Comparison of ENCODE assay signal across 8 cellular contexts in genomic region chr4:84503495-84504437, GRCh38. TPM values are rescaled to one million over a fixed set of nuclear protein-coding genes. Genes with fewer than 3 reads are reported as not detected.
DNase-seq lines count a peak whose midpoint lies in the region; ATAC-seq lines count a peak whose summit lies in the region.

No MANE protein-coding gene starts in this region.

- H3K4me1 Mint-ChIP-seq in activated naive CD8-positive, alpha-beta T cell treated with anti-CD3 and anti-CD28 coated beads, Interleukin-2, amount 50 U/mL, for 24 hours, result peaks cover 5% of the 10 kb centered on the region

- DNase-seq in DMS153 (lab: John Stamatoyannopoulos, UW) (peak; percentile 35), NCI-H345 (lab: John Stamatoyannopoulos, UW) (peak; percentile 62), right cardiac atrium (peak in 1 of 3 donors; percentile 32)
- no peak for DNase-seq in activated naive CD8-positive, alpha-beta T cell treated with anti-CD3 and anti-CD28 coated beads, Interleukin-2, amount 50 U/mL, for 24 hours
- no peak for DNase-seq in stimulated activated naive CD8-positive, alpha-beta T cell treated with anti-CD3 and anti-CD28 coated beads, Interleukin-15, Interleukin-2, amounts not matched to agents 100 U/mL and 50 U/mL, for 24 hours
- DNase-seq in stimulated activated CD4-positive, alpha-beta T cell treated with anti-CD3 and anti-CD28 coated beads, Interleukin-2, amount 100 ng/mL, for 48 hours, result no peak

- H3K4me3 ChIP-seq in right cardiac atrium (ENCODE audit: low read length), result no peak overlapping the region

- H3K9me3 ChIP-seq in right cardiac atrium (ENCODE audit: control insufficient read depth, low read length), result no peaks in the 10 kb centered on the region

- peaks cover 9% of the 10 kb centered on the region for H3K36me3 Mint-ChIP-seq in activated naive CD8-positive, alpha-beta T cell treated with anti-CD3 and anti-CD28 coated beads, Interleukin-2, amount 50 U/mL, for 24 hours (ENCODE audit: low read depth)

- H3K4me1 ChIP-seq in right cardiac atrium (ENCODE audit: control insufficient read depth, insufficient read depth, low read length), result no peaks in the 10 kb centered on the region

- ATAC-seq in GM19351 (IDR thresholded peaks at IDR 0.05; ENCODE audit: unreplicated experiment) (peak; percentile 92), HG03342 (IDR thresholded peaks at IDR 0.05; ENCODE audit: unreplicated experiment) (peak; percentile 90), right cardiac atrium (peak; percentile 73 to 75)
- peak; percentile 75 for ATAC-seq in activated naive CD8-positive, alpha-beta T cell treated with anti-CD3 and anti-CD28 coated beads, Interleukin-2, amount 50 U/mL, for 24 hours
- peak; percentile 79 for ATAC-seq in stimulated activated naive CD8-positive, alpha-beta T cell treated with anti-CD3 and anti-CD28 coated beads, Interleukin-15, Interleukin-2, amounts not matched to agents 100 U/mL and 50 U/mL, for 24 hours

- peaks cover 78% of the 10 kb centered on the region for H3K27me3 Mint-ChIP-seq in activated naive CD8-positive, alpha-beta T cell treated with anti-CD3 and anti-CD28 coated beads, Interleukin-2, amount 50 U/mL, for 24 hours

- peak overlapping the region; percentile 65 for H3K27ac Mint-ChIP-seq in activated naive CD8-positive, alpha-beta T cell treated with anti-CD3 and anti-CD28 coated beads, Interleukin-2, amount 50 U/mL, for 24 hours

- H3K4me3 Mint-ChIP-seq in activated naive CD8-positive, alpha-beta T cell treated with anti-CD3 and anti-CD28 coated beads, Interleukin-2, amount 50 U/mL, for 24 hours, result no peak overlapping the region

- peaks cover 8% of the 10 kb centered on the region for H3K9me3 Mint-ChIP-seq in activated naive CD8-positive, alpha-beta T cell treated with anti-CD3 and anti-CD28 coated beads, Interleukin-2, amount 50 U/mL, for 24 hours

- no peak overlapping the region for H3K27ac ChIP-seq in right cardiac atrium (ENCODE audit: low read length)

- H3K27me3 ChIP-seq in right cardiac atrium (ENCODE audit: control insufficient read depth, insufficient read depth), result peaks cover 8% of the 10 kb centered on the region

- intact Hi-C loops in right cardiac atrium (cut with DNase I), result loop anchor here in 3 of 4 donors (10.0 kb wide), 1 partner anchor 859 kb away; no protein-coding TSS in a partner anchor

- WGBS in right cardiac atrium, result 7% methylated on average over 19 of the region's 19 CpGs

RNA-seq across cellular contexts. Expression of gene NKX6-1, which starts 4.7 kb away (rescaled TPM):
- total RNA-seq in right cardiac atrium, result not detected
- not detected for polyA plus RNA-seq in right cardiac atrium

Comparison
In these comparisons a context has a peak if more than half of its experiments do, and no peak if none do; other contexts are left out.
1. DNase-seq: peak in DMS153 (single experiment) and NCI-H345 (single experiment); none in activated naive CD8-positive, alpha-beta T cell treated with anti-CD3 and anti-CD28 coated beads, Interleukin-2, amount 50 U/mL, for 24 hours (single experiment), stimulated activated naive CD8-positive, alpha-beta T cell treated with anti-CD3 and anti-CD28 coated beads, Interleukin-15, Interleukin-2, amounts not matched to agents 100 U/mL and 50 U/mL, for 24 hours (single experiment) and stimulated activated CD4-positive, alpha-beta T cell treated with anti-CD3 and anti-CD28 coated beads, Interleukin-2, amount 100 ng/mL, for 48 hours (0 of 2).
2. Peak in every context shown above with its lines, with median percentiles within 50 percentile points of each other: ATAC-seq.